9 cellular contexts compared by ENCODE assay signal in genomic region chr1:206589206-206589605, GRCh38. TPM values are rescaled to one million over a fixed set of nuclear protein-coding genes. Genes with fewer than 3 reads are reported as not detected.
DNase-seq lines count a peak whose midpoint lies in the region; ATAC-seq and TF ChIP-seq lines count a peak whose summit lies in the region.
"Had no signal": no experiment of that assay in that cellular context is flagged by ENCODE, and none has a peak within 500 bp of the region (broad histone marks: within the 10 kb centered on the region; RNA-seq: fewer than 3 reads in every experiment).

No MANE protein-coding gene starts in this region.

- H3K27ac ChIP-seq in AG04450 (ENCODE audit: low read depth, low read length) (peak overlapping the region; percentile 77), muscle layer of duodenum (ENCODE audit: low read length) (peak overlapping the region; percentile 35)

- ATAC-seq in HG02571 (IDR thresholded peaks at IDR 0.05; ENCODE audit: unreplicated experiment), result no peak

- no peak for TF ChIP-seq CTCF in AG04450 (IDR thresholded peaks at IDR 0.05; ENCODE audit: low read depth, low read length)

- H3K4me1 ChIP-seq in muscle layer of duodenum (ENCODE audit: control insufficient read depth in 1 of 2, insufficient read depth in 2 of 2, low read length in 2 of 2), result peaks cover 0 to 21% of the 10 kb centered on the region in 2 donors

- CTCF ChIA-PET in AG04450 (lab: Charles Lee), result interaction anchor here (1.0 to 3.0 kb wide), 4 partner anchors 9 to 99 kb away, joined by 3 to 16 read pairs (median 8); no protein-coding TSS in a partner anchor

- DNase-seq in AG04450 (ENCODE audit: low read depth, low spot score), result peak; percentile 92
- peak; percentile 36 for DNase-seq in MG63
- peak; percentile 55 for DNase-seq in dermis blood vessel endothelial cell
- no peak for DNase-seq in NCI-H446 (lab: John Stamatoyannopoulos, UW)
- DNase-seq in HuH-7.5 (ENCODE audit: low spot score), result no peak
- no peak for DNase-seq in NOMO-1 (lab: John Stamatoyannopoulos, UW; ENCODE audit: unreplicated experiment in 2 of 2)
- DNase-seq: DND-41 had no signal

- H3K27me3 ChIP-seq in AG04450 (ENCODE audit: control insufficient read depth, insufficient read depth, low read length) (no peaks in the 10 kb centered on the region), MG63 (no peaks in the 10 kb centered on the region), muscle layer of duodenum (ENCODE audit: low read depth, low read length) (no peaks in the 10 kb centered on the region)

- no peaks in the 10 kb centered on the region for H3K9me3 ChIP-seq in AG04450 (ENCODE audit: control insufficient read depth, insufficient read depth, low read length)
- H3K9me3 ChIP-seq in MG63, result no peaks in the 10 kb centered on the region
- no peaks in the 10 kb centered on the region for H3K9me3 ChIP-seq in muscle layer of duodenum (ENCODE audit: control insufficient read depth in 1 of 2, low read length in 2 of 2)

- H3K4me3 ChIP-seq in AG04450 (ENCODE audit: low read depth, low read length) (no peak overlapping the region), MG63 (no peak overlapping the region), muscle layer of duodenum (ENCODE audit: low read depth in 1 of 2, low read length in 2 of 2) (no peak overlapping the region)

- POLR2A ChIA-PET in AG04450 (lab: Yijun Ruan, JAX), result interaction anchor here (0.6 to 1.6 kb wide), 3 partner anchors 23 to 110 kb away, joined by 3 to 5 read pairs (median 4); partner anchors contain the start of gene EIF2D

- H3K36me3 ChIP-seq in MG63 (peaks cover 36% of the 10 kb centered on the region), muscle layer of duodenum (ENCODE audit: control insufficient read depth in 1 of 2, insufficient read depth in 2 of 2, low read length in 2 of 2) (peaks cover 40 to 70% of the 10 kb centered on the region in 2 donors)

RNA-seq across cellular contexts. Expression of gene EIF2D, which starts 23.1 kb away (rescaled TPM):
- 71.8 and 74.0 TPM in 2 replicates for polyA plus RNA-seq in AG04450 (2011; rRNA removed)
- polyA minus RNA-seq in AG04450 (2011; rRNA and poly(A)+ RNA removed), result 43.8 and 45.5 TPM in 2 replicates
- 72.1 and 75.8 TPM in 2 replicates for total RNA-seq in MG63 (2014; rRNA removed; shearing (Covaris generic); ENCODE audit: low replicate concordance)
- 66.1 and 69.9 TPM in 2 replicates for total RNA-seq in dermis blood vessel endothelial cell

RNA-seq across cellular contexts. Expression of gene DYRK3, which starts 46.1 kb away (rescaled TPM):
- polyA plus RNA-seq in AG04450 (2011; rRNA removed), result 13.4 and 13.8 TPM in 2 replicates
- 11.4 and 16.4 TPM in 2 replicates for polyA minus RNA-seq in AG04450 (2011; rRNA and poly(A)+ RNA removed)
- 19.3 and 20.2 TPM in 2 replicates for total RNA-seq in MG63 (2014; rRNA removed; shearing (Covaris generic); ENCODE audit: low replicate concordance)
- total RNA-seq in dermis blood vessel endothelial cell, result 11.4 and 12.6 TPM in 2 replicates

Comparison
In these comparisons a context has a peak if more than half of its experiments do, and no peak if none do; other contexts are left out.
1. DNase-seq: peak in AG04450 (single experiment), MG63 (single experiment) and dermis blood vessel endothelial cell (single experiment); none in NCI-H446 (0 of 2), HuH-7.5 (single experiment) and NOMO-1 (0 of 2).